ENCODE assay signal across 13 cellular contexts in the genomic region with DNA sequence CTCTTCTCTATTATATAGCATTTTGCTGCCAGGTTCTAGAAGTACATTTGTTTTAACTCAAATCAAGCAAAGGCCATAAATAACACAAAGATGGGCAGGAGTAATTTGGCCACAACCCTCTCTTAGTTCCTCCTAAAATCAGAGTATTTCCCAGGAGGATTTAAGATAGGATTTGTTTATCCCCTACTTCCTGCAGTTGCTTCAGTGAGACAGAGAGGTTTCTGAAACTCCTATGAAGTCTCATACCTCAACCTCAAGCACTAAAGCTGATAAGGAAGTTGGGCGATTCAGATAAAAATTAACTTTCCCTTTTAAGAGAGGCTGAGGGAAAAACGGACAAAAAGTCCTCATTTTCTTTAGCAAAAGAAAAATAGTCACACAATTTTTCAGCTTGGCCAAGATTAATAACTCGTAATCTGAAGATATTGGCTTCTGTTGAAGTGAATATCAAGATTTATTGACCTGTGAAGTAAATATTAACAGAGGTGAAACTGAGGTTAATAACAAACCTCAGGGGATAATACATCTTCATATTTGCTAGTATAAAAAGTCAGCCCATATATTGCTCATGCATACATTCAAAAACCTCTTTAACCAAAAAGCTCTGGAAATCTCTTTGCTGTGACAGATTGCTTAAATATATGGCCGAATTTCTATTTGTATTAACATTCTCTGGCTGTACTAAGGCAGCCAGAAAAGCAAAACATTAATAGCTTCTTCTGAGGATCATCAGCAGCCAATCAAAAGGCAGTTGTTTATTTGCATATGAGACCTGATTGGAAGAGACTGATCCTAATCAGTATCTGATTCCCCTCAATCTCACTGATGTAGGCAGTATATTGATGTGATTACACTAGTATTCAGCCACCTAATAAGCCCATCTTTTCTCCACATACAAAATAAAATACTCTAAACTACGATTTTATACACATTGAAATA.
A peak's percentile ranks its signal among the peaks of the same experiment; 100 is the strongest.
DNase-seq lines count a peak whose midpoint lies in the region; ATAC-seq and TF ChIP-seq lines count a peak whose summit lies in the region.
"Had no signal": no experiment of that assay in that cellular context is flagged by ENCODE, and none has a peak within 500 bp of the region (broad histone marks: within the 10 kb centered on the region; RNA-seq: fewer than 3 reads in every experiment).

No MANE protein-coding gene starts in this region.

- H3K9ac ChIP-seq in SK-N-SH (no peak overlapping the region), parathyroid adenoma (no peak overlapping the region)

- POLR2A ChIA-PET in SK-N-SH (lab: Yijun Ruan, JAX): no interaction called here

- H2AFZ ChIP-seq in SK-N-SH (ENCODE audit: low read depth): peak overlapping the region; percentile 35; the same call in 1 of the 2 replicates
- peak overlapping the region; percentile 56 for H2AFZ ChIP-seq in parathyroid adenoma

- TF ChIP-seq CTCF in SK-N-SH (IDR thresholded peaks at IDR 0.05): no peak
- TF ChIP-seq CTCF in parathyroid adenoma (IDR thresholded peaks at IDR 0.05): no peak
- no peak for TF ChIP-seq CTCF in Peyer's patch (IDR thresholded peaks at IDR 0.05)

- CTCF ChIA-PET in SK-N-SH (lab: Yijun Ruan, JAX): no interaction called here

- H3K9me2 ChIP-seq in SK-N-SH: no peaks in the 10 kb centered on the region

- TF ChIP-seq POLR2A in Peyer's patch (IDR thresholded peaks at IDR 0.05): no peak

- H3K9me3 ChIP-seq in SK-N-SH: no peaks in the 10 kb centered on the region
- no peaks in the 10 kb centered on the region for H3K9me3 ChIP-seq in parathyroid adenoma (ENCODE audit: control insufficient read depth, low read length)
- no peaks in the 10 kb centered on the region for H3K9me3 ChIP-seq in Peyer's patch
- H3K9me3 ChIP-seq: prostate gland had no signal

- TF ChIP-seq RAD21 in SK-N-SH (IDR thresholded peaks at IDR 0.05; ENCODE audit: low read length): no peak

- WGBS in SK-N-SH (ENCODE audit: low lambda C conversion rate): 37% methylated on average over 5 of the region's 5 CpGs

- no peaks in the 10 kb centered on the region for H3K79me2 ChIP-seq in SK-N-SH (ENCODE audit: insufficient read depth)
- H3K79me2 ChIP-seq in parathyroid adenoma: no peaks in the 10 kb centered on the region

- TF ChIP-seq EP300 in SK-N-SH (IDR thresholded peaks at IDR 0.05; ENCODE audit: borderline replicate concordance in 1 of 2, low read depth in 1 of 2, low read length in 1 of 2): no peak

- H3K27ac ChIP-seq in SK-N-SH (ENCODE audit: low read depth in 2 of 2, low read length in 1 of 2) (no peak overlapping the region), parathyroid adenoma (no peak overlapping the region), Peyer's patch (no peak overlapping the region)
- H3K27ac ChIP-seq: prostate gland had no signal

- no peaks in the 10 kb centered on the region for H3F3A ChIP-seq in SK-N-SH (replicated peaks; ENCODE audit: insufficient read depth)

- H3K4me1 ChIP-seq in SK-N-SH (ENCODE audit: control insufficient read depth in 1 of 2, insufficient read depth in 2 of 2, low read depth in 1 of 2, low read length in 1 of 2): no peaks in the 10 kb centered on the region; a peak in 1 of 4 replicates
- H3K4me1 ChIP-seq in parathyroid adenoma: peaks cover 8% of the 10 kb centered on the region
- H3K4me1 ChIP-seq in Peyer's patch: peaks cover 0 to 10% (median 0%) of the 10 kb centered on the region in 4 donors
- H3K4me1 ChIP-seq: prostate gland had no signal

- H4K20me1 ChIP-seq in SK-N-SH (ENCODE audit: insufficient read depth): no peaks in the 10 kb centered on the region

- no peaks in the 10 kb centered on the region; the same call in 1 of the 2 replicates for H3K27me3 ChIP-seq in SK-N-SH (ENCODE audit: insufficient read depth)
- H3K27me3 ChIP-seq in parathyroid adenoma (ENCODE audit: control insufficient read depth, insufficient read depth, low read length): no peaks in the 10 kb centered on the region
- no peaks in the 10 kb centered on the region for H3K27me3 ChIP-seq in Peyer's patch

- H3K4me2 ChIP-seq in SK-N-SH (no peak overlapping the region), parathyroid adenoma (ENCODE audit: low read length) (peak overlapping the region; percentile 6)

- no peak for DNase-seq in SK-N-SH
- DNase-seq in NCI-H1417 (lab: John Stamatoyannopoulos, UW): no peak
- no peak for DNase-seq in SIG-M5 treated with dmso at 0.1 percent for 504 hours (lab: John Stamatoyannopoulos, UW; ENCODE audit: unreplicated experiment)
- no peak for DNase-seq in T-helper 1 cell
- DNase-seq in Peyer's patch: no peak
- DNase-seq: activated gamma-delta T cell; effector CD4-positive, alpha-beta T cell; Karpas-422 had no signal

- ATAC-seq in GM19324 (IDR thresholded peaks at IDR 0.05; ENCODE audit: low FRiP score, unreplicated experiment): peak; percentile 49
- ATAC-seq in HG02938 (IDR thresholded peaks at IDR 0.05; ENCODE audit: unreplicated experiment): peak; percentile 53
- ATAC-seq: WTC11 had no signal

- H3K4me3 ChIP-seq in SK-N-SH (ENCODE audit: low read depth in 2 of 2, low read length in 1 of 2): no peak overlapping the region
- no peak overlapping the region for H3K4me3 ChIP-seq in parathyroid adenoma (ENCODE audit: low read depth, low read length)
- H3K4me3 ChIP-seq in Peyer's patch: no peak overlapping the region
- H3K4me3 ChIP-seq: prostate gland had no signal

- H3K36me3 ChIP-seq in SK-N-SH (replicated peaks in 1 of 2; ENCODE audit: control insufficient read depth in 1 of 2, insufficient read depth in 2 of 2, low read length in 1 of 2): no peaks in the 10 kb centered on the region
- H3K36me3 ChIP-seq in parathyroid adenoma (ENCODE audit: control insufficient read depth, insufficient read depth, low read length): no peaks in the 10 kb centered on the region
- H3K36me3 ChIP-seq in Peyer's patch: no peaks in the 10 kb centered on the region
- H3K36me3 ChIP-seq: prostate gland had no signal

TF ChIP-seq in SK-N-SH, 30 proteins besides CTCF, POLR2A, EP300 and RAD21:
- no peak for TF ChIP-seq NFIC (IDR thresholded peaks at IDR 0.05; ENCODE audit: borderline replicate concordance)
- TF ChIP-seq FOXM1 (IDR thresholded peaks at IDR 0.05; ENCODE audit: low read depth): no peak
- no peak for TF ChIP-seq GATA2 (CRISPR knock-in tag; IDR thresholded peaks at IDR 0.05)
- TF ChIP-seq, protein P1, sequence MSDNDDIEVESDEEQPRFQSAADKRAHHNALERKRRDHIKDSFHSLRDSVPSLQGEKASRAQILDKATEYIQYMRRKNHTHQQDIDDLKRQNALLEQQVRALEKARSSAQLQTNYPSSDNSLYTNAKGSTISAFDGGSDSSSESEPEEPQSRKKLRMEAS (IDR thresholded peaks at IDR 0.05; ENCODE audit: low read depth): no peak
- TF ChIP-seq RXRA (IDR thresholded peaks at IDR 0.05; ENCODE audit: borderline replicate concordance, low read depth): no peak
- TF ChIP-seq NRF1 (IDR thresholded peaks at IDR 0.05; ENCODE audit: low read depth, low read length): no peak
- TF ChIP-seq RFX5 (IDR thresholded peaks at IDR 0.05; ENCODE audit: low read length): no peak
- TF ChIP-seq, protein P2, sequence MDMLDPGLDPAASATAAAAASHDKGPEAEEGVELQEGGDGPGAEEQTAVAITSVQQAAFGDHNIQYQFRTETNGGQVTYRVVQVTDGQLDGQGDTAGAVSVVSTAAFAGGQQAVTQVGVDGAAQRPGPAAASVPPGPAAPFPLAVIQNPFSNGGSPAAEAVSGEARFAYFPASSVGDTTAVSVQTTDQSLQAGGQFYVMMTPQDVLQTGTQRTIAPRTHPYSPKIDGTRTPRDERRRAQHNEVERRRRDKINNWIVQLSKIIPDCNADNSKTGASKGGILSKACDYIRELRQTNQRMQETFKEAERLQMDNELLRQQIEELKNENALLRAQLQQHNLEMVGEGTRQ (IDR thresholded peaks at IDR 0.05; ENCODE audit: borderline replicate concordance, low read depth, low read length): no peak
